8 cellular contexts compared by ENCODE assay signal in the genomic region with DNA sequence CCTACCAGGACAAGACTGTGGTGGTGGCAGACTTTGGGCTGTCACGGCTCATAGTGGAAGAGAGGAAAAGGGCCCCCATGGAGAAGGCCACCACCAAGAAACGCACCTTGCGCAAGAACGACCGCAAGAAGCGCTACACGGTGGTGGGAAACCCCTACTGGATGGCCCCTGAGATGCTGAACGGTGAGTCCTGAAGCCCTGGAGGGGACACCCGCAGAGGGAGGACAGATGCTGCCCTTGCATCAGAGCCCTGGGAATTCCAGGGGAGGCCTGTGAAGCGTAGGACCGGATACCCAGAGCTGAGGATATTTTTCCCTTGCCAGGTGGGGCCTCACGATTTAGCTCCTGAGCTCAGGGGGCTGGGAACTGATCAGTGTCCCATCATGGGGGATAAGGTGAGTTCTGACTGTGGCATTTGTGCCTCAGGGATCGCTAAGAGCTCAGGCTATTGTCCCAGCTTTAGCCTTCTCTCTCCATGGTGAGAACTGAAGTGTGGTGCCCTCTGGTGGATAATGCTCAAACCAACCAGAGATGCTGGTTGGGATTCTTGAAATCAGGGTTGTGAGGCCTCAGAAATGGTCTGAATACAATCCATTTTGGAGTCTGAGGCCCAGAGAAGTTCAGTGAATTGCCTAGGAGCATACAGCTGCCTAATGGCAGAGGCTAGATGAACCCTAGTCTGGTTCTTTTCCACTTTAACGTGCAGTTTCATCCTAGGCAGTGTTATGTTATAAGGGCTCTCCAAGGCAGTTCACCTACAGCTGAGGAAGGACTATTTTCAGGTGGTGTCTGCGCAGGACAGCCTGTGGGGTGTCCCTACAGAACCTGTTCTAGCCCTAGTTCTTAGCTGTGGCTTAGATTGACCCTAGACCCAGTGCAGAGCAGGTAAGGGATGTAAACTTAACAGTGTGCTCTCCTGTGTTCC. TPM values are rescaled to one million over a fixed set of nuclear protein-coding genes. Genes with fewer than 3 reads are reported as not detected.
DNase-seq lines count a peak whose midpoint lies in the region; ATAC-seq, FAIRE-seq and TF ChIP-seq lines count a peak whose summit lies in the region.

No MANE protein-coding gene starts in this region.

- intact Hi-C loops in OCI-LY7 (cut with micrococcal nuclease; ENCODE audit: unreplicated experiment), result loop anchor here (1.0 to 2.0 kb wide), 2 partner anchors 60 to 184 kb away; partner anchors contain the start of gene LIMK2
- intact Hi-C loops in pancreas (cut with DNase I), result no loop called here

- no peaks in the 10 kb centered on the region for H3K27me3 ChIP-seq in pancreas

- BruUV-seq in OCI-LY7 (replicated peaks; lab: Mats Ljungman, UMichigan), result no TSS peak

- DNase-seq in COLO668 (lab: John Stamatoyannopoulos, UW; ENCODE audit: unreplicated experiment) (peak; percentile 40), HFF-Myc (ENCODE audit: extremely low read depth, low read depth) (peak; percentile 30), OCI-LY7 (ENCODE audit: low spot score) (peak; percentile 66), globus pallidus (ENCODE audit: low spot score) (peak; percentile 61), pancreas (peak in 2 of 6 donors; percentile 46 to 62)
- DNase-seq in activated naive CD4-positive, alpha-beta T cell treated with anti-CD3 and anti-CD28 coated beads, Interleukin-2, amount 50 U/mL, for 72 hours (ENCODE audit: low spot score in 2 of 2), result peak; percentile 51 to 52

- no peaks in the 10 kb centered on the region for H3K9me3 Mint-ChIP-seq in activated naive CD4-positive, alpha-beta T cell treated with anti-CD3 and anti-CD28 coated beads, Interleukin-2, amount 50 U/mL, for 72 hours

- no peaks in the 10 kb centered on the region for H3K79me2 ChIP-seq in OCI-LY7 (ENCODE audit: insufficient read depth, low read depth, low read length)

- TF ChIP-seq CTCF in HFF-Myc (IDR thresholded peaks at IDR 0.05; ENCODE audit: low read depth, low read length, missing control alignments) (peak; percentile 86), OCI-LY7 (conservative IDR thresholded peaks at IDR 0.05; ENCODE audit: low read length) (peak; percentile 89), pancreas (IDR thresholded peaks at IDR 0.05) (peak; percentile 34 to 65 (median 54))

- peaks cover 8 to 49% of the 10 kb centered on the region in 2 donors for H3K36me3 Mint-ChIP-seq in activated naive CD4-positive, alpha-beta T cell treated with anti-CD3 and anti-CD28 coated beads, Interleukin-2, amount 50 U/mL, for 72 hours

- H4K20me1 ChIP-seq in OCI-LY7 (ENCODE audit: insufficient read depth, low read length), result no peaks in the 10 kb centered on the region

- no peaks in the 10 kb centered on the region for H3K9me2 ChIP-seq in OCI-LY7 (ENCODE audit: insufficient read depth, low read length)

- H3K4me3 ChIP-seq in HFF-Myc (replicated peaks; ENCODE audit: low read depth, low read length), result no peak overlapping the region
- H3K4me3 ChIP-seq in OCI-LY7 (ENCODE audit: low read depth, low read length, poor library complexity, severe bottlenecking), result no peak overlapping the region
- H3K4me3 ChIP-seq in pancreas, result no peak overlapping the region

- POLR2A ChIA-PET in OCI-LY7 (lab: Charles Lee), result interaction anchor here (0.7 to 1.1 kb wide), 2 partner anchors 17 to 26 kb away, joined by 3 to 4 read pairs; no protein-coding TSS in a partner anchor

- H3K27ac Mint-ChIP-seq in activated naive CD4-positive, alpha-beta T cell treated with anti-CD3 and anti-CD28 coated beads, Interleukin-2, amount 50 U/mL, for 72 hours, result peak overlapping the region; percentile 61 to 97

- CTCF ChIA-PET in OCI-LY7 (lab: Charles Lee; ENCODE audit: unreplicated experiment), result interaction anchor here (0.5 to 1.5 kb wide), 6 partner anchors 14 to 189 kb away, joined by 3 to 5 read pairs (median 4); partner anchors contain the start of gene LIMK2

- H3K4me1 ChIP-seq in OCI-LY7 (ENCODE audit: insufficient read depth, low read length, poor library complexity, severe bottlenecking) (no peaks in the 10 kb centered on the region), pancreas (no peaks in the 10 kb centered on the region)

- ATAC-seq in activated naive CD4-positive, alpha-beta T cell treated with anti-CD3 and anti-CD28 coated beads, Interleukin-2, amount 50 U/mL, for 72 hours, result peak; percentile 62 to 68
- ATAC-seq in pancreas, result peak; percentile 57 to 77 (median 76)
- no peak for ATAC-seq in GM18909 (IDR thresholded peaks at IDR 0.05; ENCODE audit: poor library complexity, unreplicated experiment)
- ATAC-seq in HG02759 (IDR thresholded peaks at IDR 0.05; ENCODE audit: unreplicated experiment), result no peak

- no peak overlapping the region for H3K27ac ChIP-seq in OCI-LY7 (ENCODE audit: low read depth, low read length, poor library complexity, severe bottlenecking)
- no peak overlapping the region for H3K27ac ChIP-seq in pancreas

- FAIRE-seq in pancreas (lab: Jason Lieb, UNC), result no peak

- H3K9me3 ChIP-seq in OCI-LY7 (ENCODE audit: low read length), result no peaks in the 10 kb centered on the region
- no peaks in the 10 kb centered on the region for H3K9me3 ChIP-seq in pancreas

- no peak overlapping the region for H3K4me2 ChIP-seq in OCI-LY7 (ENCODE audit: low read length)

- 73 to 76% methylated on average over 15 of the region's 15 CpGs for WGBS in pancreas, 2 donors

- no peak overlapping the region for H2AFZ ChIP-seq in OCI-LY7 (ENCODE audit: low read length)

- H3K36me3 ChIP-seq in OCI-LY7 (ENCODE audit: insufficient read depth, low read length) (peaks cover 37% of the 10 kb centered on the region), pancreas (peaks cover 6 to 33% (median 9%) of the 10 kb centered on the region in 3 donors)

RNA-seq across cellular contexts. Expression of gene PIK3IP1, which starts 19.5 kb away (rescaled TPM):
- 15.9 and 20.4 TPM in 2 replicates for total RNA-seq in OCI-LY7 (2014; rRNA removed; shearing (Covaris generic))
- total RNA-seq in OCI-LY7 (2022), result 17.0 and 17.1 TPM in 2 replicates
- total RNA-seq in activated naive CD4-positive, alpha-beta T cell treated with anti-CD3 and anti-CD28 coated beads, Interleukin-2, amount 50 U/mL, for 72 hours, result 10 to 100 TPM; 20.0 to 20.8 TPM
- total RNA-seq in pancreas, result 10 to 100 TPM in 1 of 6 donors, 1 to 10 TPM in 5; 2.4 to 24.5 (median 6.0) TPM
- polyA plus RNA-seq in pancreas, result 1 to 10 TPM; 3.6 to 5.9 TPM

Comparison
In these comparisons a context has a peak if more than half of its experiments do, and no peak if none do; other contexts are left out.
1. ATAC-seq: peak in activated naive CD4-positive, alpha-beta T cell treated with anti-CD3 and anti-CD28 coated beads, Interleukin-2, amount 50 U/mL, for 72 hours (2 of 2) and pancreas (4 of 4); none in GM18909 (single experiment) and HG02759 (single experiment).
2. Peak in every context shown above with its lines, with median percentiles within 50 percentile points of each other: CTCF ChIP-seq.